21 cellular contexts compared by ENCODE assay signal in genomic region chr9:13020141-13020540, GRCh38.
DNase-seq lines count a peak whose midpoint lies in the region; ATAC-seq and TF ChIP-seq lines count a peak whose summit lies in the region.
"Had no signal": no experiment of that assay in that cellular context is flagged by ENCODE, and none has a peak within 500 bp of the region (broad histone marks: within the 10 kb centered on the region; RNA-seq: fewer than 3 reads in every experiment).

No MANE protein-coding gene starts in this region.

- TF ChIP-seq CTCF in AG10803 (conservative IDR thresholded peaks at IDR 0.05; ENCODE audit: low read length) (no peak), choroid plexus epithelial cell (conservative IDR thresholded peaks at IDR 0.05; ENCODE audit: low read depth, low read length) (no peak), fibroblast of pulmonary artery (IDR thresholded peaks at IDR 0.05; ENCODE audit: low read length, missing control alignments) (no peak), osteocyte (IDR thresholded peaks at IDR 0.05) (no peak), WERI-Rb-1 (IDR thresholded peaks at IDR 0.05; ENCODE audit: low read depth, low read length) (no peak)

- DNase-seq in AG10803 (ENCODE audit: low read depth): peak; percentile 37
- peak; percentile 23 for DNase-seq in choroid plexus epithelial cell (ENCODE audit: low read depth)
- DNase-seq in fibroblast of pulmonary artery (ENCODE audit: low read depth): peak; percentile 55
- DNase-seq in osteocyte (ENCODE audit: extremely low spot score, unreplicated experiment): no peak
- DNase-seq in WERI-Rb-1: no peak
- no peak for DNase-seq in NCI-H345 (lab: John Stamatoyannopoulos, UW)
- DNase-seq: CD8-positive, alpha-beta T cell; DMS53; EL; NCI-H1105; NCI-H510A; NCI-H748 treated with DMSO at 0.1 percent for 48 hours; NK-92 treated with Interleukin-12 subunit alpha and Interleukin-12 subunit beta, amount 100 ng/mL, for 24 hours; Peyer's patch had no signal

- H3K4me3 ChIP-seq in AG10803 (ENCODE audit: low read length): no peak overlapping the region
- H3K4me3 ChIP-seq in choroid plexus epithelial cell (ENCODE audit: low read depth, low read length): no peak overlapping the region
- no peak overlapping the region for H3K4me3 ChIP-seq in fibroblast of pulmonary artery (replicated peaks; ENCODE audit: low read depth, low read length)
- no peak overlapping the region for H3K4me3 ChIP-seq in WERI-Rb-1 (ENCODE audit: low read depth, low read length)
- H3K4me3 ChIP-seq: BLaER1 treated with 17β-estradiol and CSF1 and Interleukin-3, amounts not matched to agents 10 nM and 100 nM; GM23338; K562; Peyer's patch had no signal

- H3K27ac Mint-ChIP-seq in osteocyte (ENCODE audit: unreplicated experiment): peak overlapping the region; percentile 71
- H3K27ac Mint-ChIP-seq: CD8-positive, alpha-beta T cell; GM23338 had no signal

- no peaks in the 10 kb centered on the region for H3K27me3 ChIP-seq in WERI-Rb-1 (ENCODE audit: insufficient read depth, low read depth, severe bottlenecking)
- H3K27me3 ChIP-seq: BLaER1 treated with 17β-estradiol and CSF1 and Interleukin-3, amounts not matched to agents 10 nM and 100 nM; Peyer's patch had no signal

- no peak overlapping the region for H3K27ac ChIP-seq in WERI-Rb-1
- H3K27ac ChIP-seq: BLaER1 treated with 17β-estradiol and CSF1 and Interleukin-3, amounts not matched to agents 10 nM and 100 nM; Peyer's patch had no signal

- H3K4me3 Mint-ChIP-seq in osteocyte (ENCODE audit: unreplicated experiment): peak overlapping the region; percentile 20
- H3K4me3 Mint-ChIP-seq: CD8-positive, alpha-beta T cell; GM23338 had no signal

- ATAC-seq in GM21447 (IDR thresholded peaks at IDR 0.05; ENCODE audit: unreplicated experiment) (no peak), HG03095 (IDR thresholded peaks at IDR 0.05; ENCODE audit: unreplicated experiment) (no peak)
- ATAC-seq: CD8-positive, alpha-beta T cell; GM23338; HCT116; K562; Right ventricle myocardium inferior had no signal

- no peaks in the 10 kb centered on the region for H3K36me3 ChIP-seq in WERI-Rb-1
- H3K36me3 ChIP-seq: BLaER1 treated with 17β-estradiol and CSF1 and Interleukin-3, amounts not matched to agents 10 nM and 100 nM; Peyer's patch had no signal

- H3K9me3 ChIP-seq in WERI-Rb-1 (ENCODE audit: severe bottlenecking): no peaks in the 10 kb centered on the region
- H3K9me3 ChIP-seq: BLaER1 treated with 17β-estradiol and CSF1 and Interleukin-3, amounts not matched to agents 10 nM and 100 nM; Peyer's patch had no signal

- H3K9me3 Mint-ChIP-seq in osteocyte (ENCODE audit: unreplicated experiment): peaks cover 6% of the 10 kb centered on the region
- H3K9me3 Mint-ChIP-seq: GM23338 had no signal

- no peaks in the 10 kb centered on the region for H3K27me3 Mint-ChIP-seq in osteocyte (ENCODE audit: unreplicated experiment)

- H3K4me1 Mint-ChIP-seq in osteocyte (ENCODE audit: unreplicated experiment): peaks cover 21% of the 10 kb centered on the region

- H3K36me3 Mint-ChIP-seq in osteocyte (ENCODE audit: unreplicated experiment): no peaks in the 10 kb centered on the region
- H3K36me3 Mint-ChIP-seq: CD8-positive, alpha-beta T cell had no signal

Comparison
In these comparisons a context has a peak if more than half of its experiments do, and no peak if none do; other contexts are left out.
1. DNase-seq: peak in AG10803 (single experiment), choroid plexus epithelial cell (single experiment) and fibroblast of pulmonary artery (single experiment); none in osteocyte (single experiment), WERI-Rb-1 (single experiment) and NCI-H345 (single experiment).